Comparison of ENCODE assay signal across 1 cellular context in genomic region chr22:38191746-38192474, GRCh38.
TF ChIP-seq lines count a peak whose summit lies in the region.

No MANE protein-coding gene starts in this region.

TF ChIP-seq in HepG2, 621 proteins besides CTCF, POLR2A, EP300 and RAD21 (continued from another document):
- TF ChIP-seq TFAP4 (IDR thresholded peaks at IDR 0.05; ENCODE audit: borderline replicate concordance, low read depth): peak; percentile 19; the same call in 1 of the 2 replicates
- TF ChIP-seq ERF (CRISPR knock-in tag; IDR thresholded peaks at IDR 0.05): no peak
- TF ChIP-seq NFE2L2 (IDR thresholded peaks at IDR 0.05; ENCODE audit: low read length): no peak
- no peak for TF ChIP-seq GPBP1L1 (CRISPR knock-in tag; IDR thresholded peaks at IDR 0.05)
- TF ChIP-seq NFIC (IDR thresholded peaks at IDR 0.05; ENCODE audit: low read length): no peak
- TF ChIP-seq ZNF383 (CRISPR knock-in tag; IDR thresholded peaks at IDR 0.05; ENCODE audit: borderline replicate concordance): no peak
- peak; percentile 52 for TF ChIP-seq TEAD3 (CRISPR knock-in tag; optimal IDR thresholded peaks at IDR 0.05; ENCODE audit: borderline replicate concordance)
- no peak for TF ChIP-seq ZNF44 (CRISPR knock-in tag; IDR thresholded peaks at IDR 0.05)
- TF ChIP-seq CERS6 (CRISPR knock-in tag; IDR thresholded peaks at IDR 0.05): no peak
- TF ChIP-seq BCL3 (CRISPR knock-in tag; IDR thresholded peaks at IDR 0.05): peak; percentile 57; the same call in 1 of the 2 replicates
TF ChIP-seq in HepG2: peak in this region for 33.
